In the genomic region with DNA sequence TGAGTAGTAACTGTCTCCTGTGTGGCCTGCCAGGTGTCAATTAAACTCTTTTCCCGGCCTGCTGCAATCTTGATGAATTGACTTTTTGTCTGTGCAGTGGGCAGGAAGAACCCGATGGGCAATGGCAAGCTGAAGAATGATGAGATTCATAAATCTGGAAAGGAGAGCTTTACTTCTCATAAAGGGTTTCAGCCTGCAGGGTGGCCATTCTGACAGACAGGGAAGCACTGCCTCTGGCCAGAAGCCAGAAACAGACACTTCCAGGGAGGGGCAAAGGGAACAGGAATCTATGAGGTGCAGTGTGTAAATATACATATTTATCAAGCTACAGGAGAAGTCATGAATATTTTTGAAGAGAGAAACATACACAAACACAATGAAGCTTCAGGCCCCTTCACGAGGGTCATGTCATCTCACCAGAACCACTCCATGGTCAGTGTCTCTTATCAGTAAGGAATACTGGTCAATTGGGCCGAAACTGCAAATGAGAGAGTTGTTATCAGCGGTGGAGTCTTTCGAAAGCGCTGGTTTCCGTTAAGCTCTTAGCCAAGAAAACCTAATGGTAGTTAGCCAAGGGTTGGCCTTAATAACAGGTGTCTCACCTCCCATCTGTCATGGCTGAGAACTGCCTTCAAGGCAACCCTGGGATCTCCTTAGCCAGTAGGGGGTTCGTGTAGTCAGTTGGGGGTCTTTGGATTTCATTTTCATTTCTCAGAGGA, we compare ENCODE assay signal across 8 cellular contexts. TPM values are rescaled to one million over a fixed set of nuclear protein-coding genes. Genes with fewer than 3 reads are reported as not detected.
DNase-seq lines count a peak whose midpoint lies in the region; ATAC-seq lines count a peak whose summit lies in the region.

No MANE protein-coding gene starts in this region.

- DNase-seq in activated CD4-positive, alpha-beta T cell treated with anti-CD3 and anti-CD28 coated beads, Interleukin-2, amount 10 ng/mL, durations not matched to agents 7 days and 5 days = no peak
- no peak for DNase-seq in activated CD4-positive, alpha-beta T cell treated with anti-CD3 and anti-CD28 coated beads for 48 hours
- DNase-seq in HuH-7.5 (ENCODE audit: low spot score) (no peak), SIG-M5 (lab: John Stamatoyannopoulos, UW) (no peak), Ammon's horn (ENCODE audit: low spot score) (no peak)

- H3K4me1 Mint-ChIP-seq in activated CD4-positive, alpha-beta T cell treated with anti-CD3 and anti-CD28 coated beads, Interleukin-2, amount 10 ng/mL, durations not matched to agents 7 days and 5 days = peaks cover 39% of the 10 kb centered on the region
- H3K4me1 Mint-ChIP-seq in activated T-helper 17 cell treated with anti-CD3 and anti-CD28 coated beads, Interleukin-2, amount 50 U/mL, for 72 hours = peaks cover 21% of the 10 kb centered on the region

- H3K9me3 Mint-ChIP-seq in activated CD4-positive, alpha-beta T cell treated with anti-CD3 and anti-CD28 coated beads, Interleukin-2, amount 10 ng/mL, durations not matched to agents 7 days and 5 days = peaks cover 8% of the 10 kb centered on the region
- H3K9me3 Mint-ChIP-seq in activated T-helper 17 cell treated with anti-CD3 and anti-CD28 coated beads, Interleukin-2, amount 50 U/mL, for 72 hours = no peaks in the 10 kb centered on the region

- H3K36me3 ChIP-seq in stomach smooth muscle (ENCODE audit: control insufficient read depth in 2 of 2, insufficient read depth in 2 of 2, low read length in 2 of 2) = peaks cover 8 to 10% of the 10 kb centered on the region in 2 donors

- POLR2A ChIA-PET in activated CD4-positive, alpha-beta T cell treated with anti-CD3 and anti-CD28 coated beads, Interleukin-2, amount 10 ng/mL, durations not matched to agents 7 days and 5 days (lab: Charles Lee) = interaction anchor here (1.0 kb wide), 1 partner anchor 11 kb away, joined by 3 read pairs; no protein-coding TSS in a partner anchor

- peak overlapping the region; percentile 99 for H3K27ac ChIP-seq in stomach smooth muscle (ENCODE audit: low read length)

- H3K4me3 ChIP-seq in iPS-11a (ENCODE audit: low read depth, low read length) = peak overlapping the region; percentile 67
- H3K4me3 ChIP-seq in stomach smooth muscle (ENCODE audit: low read length in 2 of 2) = peak overlapping the region; percentile 57 to 88

- peaks cover 17% of the 10 kb centered on the region for H3K4me1 ChIP-seq in stomach smooth muscle (ENCODE audit: control insufficient read depth, insufficient read depth, low read length)

- H3K27ac Mint-ChIP-seq in activated CD4-positive, alpha-beta T cell treated with anti-CD3 and anti-CD28 coated beads, Interleukin-2, amount 10 ng/mL, durations not matched to agents 7 days and 5 days = peak overlapping the region; percentile 93
- peak overlapping the region; percentile 97 for H3K27ac Mint-ChIP-seq in activated T-helper 17 cell treated with anti-CD3 and anti-CD28 coated beads, Interleukin-2, amount 50 U/mL, for 72 hours

- no peak for ATAC-seq in activated T-helper 17 cell treated with anti-CD3 and anti-CD28 coated beads, Interleukin-2, amount 50 U/mL, for 72 hours (replicated peaks)

- H3K27me3 Mint-ChIP-seq in activated CD4-positive, alpha-beta T cell treated with anti-CD3 and anti-CD28 coated beads, Interleukin-2, amount 10 ng/mL, durations not matched to agents 7 days and 5 days = no peaks in the 10 kb centered on the region
- no peaks in the 10 kb centered on the region for H3K27me3 Mint-ChIP-seq in activated T-helper 17 cell treated with anti-CD3 and anti-CD28 coated beads, Interleukin-2, amount 50 U/mL, for 72 hours

- CTCF ChIA-PET in activated CD4-positive, alpha-beta T cell treated with anti-CD3 and anti-CD28 coated beads, Interleukin-2, amount 10 ng/mL, durations not matched to agents 7 days and 5 days (lab: Charles Lee) = interaction anchor here (1.6 kb wide), 1 partner anchor 39 kb away, joined by 4 read pairs; no protein-coding TSS in a partner anchor

- H3K4me3 Mint-ChIP-seq in activated CD4-positive, alpha-beta T cell treated with anti-CD3 and anti-CD28 coated beads, Interleukin-2, amount 10 ng/mL, durations not matched to agents 7 days and 5 days = peak overlapping the region; percentile 94
- peak overlapping the region; percentile 94 for H3K4me3 Mint-ChIP-seq in activated T-helper 17 cell treated with anti-CD3 and anti-CD28 coated beads, Interleukin-2, amount 50 U/mL, for 72 hours

- peaks cover 40% of the 10 kb centered on the region for H3K36me3 Mint-ChIP-seq in activated CD4-positive, alpha-beta T cell treated with anti-CD3 and anti-CD28 coated beads, Interleukin-2, amount 10 ng/mL, durations not matched to agents 7 days and 5 days (ENCODE audit: low read depth)
- peaks cover 48% of the 10 kb centered on the region for H3K36me3 Mint-ChIP-seq in activated T-helper 17 cell treated with anti-CD3 and anti-CD28 coated beads, Interleukin-2, amount 50 U/mL, for 72 hours (ENCODE audit: low read depth)

- no peaks in the 10 kb centered on the region for H3K9me3 ChIP-seq in stomach smooth muscle (ENCODE audit: control insufficient read depth in 2 of 2, low read length in 2 of 2)

- H3K27me3 ChIP-seq in stomach smooth muscle (ENCODE audit: control insufficient read depth in 1 of 2, insufficient read depth in 2 of 2, low read length in 2 of 2) = no peaks in the 10 kb centered on the region

- H3K9ac ChIP-seq in stomach smooth muscle (ENCODE audit: low read length in 2 of 2) = peak overlapping the region; percentile 83 to 98

RNA-seq across cellular contexts. Expression of gene NARF, which starts 1.3 kb away (rescaled TPM):
- total RNA-seq in activated CD4-positive, alpha-beta T cell treated with anti-CD3 and anti-CD28 coated beads, Interleukin-2, amount 10 ng/mL, durations not matched to agents 7 days and 5 days = 100 to 1,000 TPM; 105 to 117 TPM
- 100 to 1,000 TPM; 164 to 194 TPM for total RNA-seq in activated T-helper 17 cell treated with anti-CD3 and anti-CD28 coated beads, Interleukin-2, amount 50 U/mL, for 72 hours

RNA-seq across cellular contexts. Expression of gene CYBC1, which starts 6.7 kb away (rescaled TPM):
- 100 to 1,000 TPM; 300 to 324 TPM for total RNA-seq in activated CD4-positive, alpha-beta T cell treated with anti-CD3 and anti-CD28 coated beads, Interleukin-2, amount 10 ng/mL, durations not matched to agents 7 days and 5 days
- total RNA-seq in activated T-helper 17 cell treated with anti-CD3 and anti-CD28 coated beads, Interleukin-2, amount 50 U/mL, for 72 hours = 100 to 1,000 TPM; 297 to 323 TPM

RNA-seq across cellular contexts. Expression of gene OGFOD3, which starts 38.8 kb away (rescaled TPM):
- 10 to 100 TPM; 23.8 to 28.0 TPM for total RNA-seq in activated CD4-positive, alpha-beta T cell treated with anti-CD3 and anti-CD28 coated beads, Interleukin-2, amount 10 ng/mL, durations not matched to agents 7 days and 5 days
- 10 to 100 TPM; 16.2 to 20.7 TPM for total RNA-seq in activated T-helper 17 cell treated with anti-CD3 and anti-CD28 coated beads, Interleukin-2, amount 50 U/mL, for 72 hours

RNA-seq across cellular contexts. Expression of gene HEXD, which starts 39.1 kb away (rescaled TPM):
- total RNA-seq in activated CD4-positive, alpha-beta T cell treated with anti-CD3 and anti-CD28 coated beads, Interleukin-2, amount 10 ng/mL, durations not matched to agents 7 days and 5 days = 10 to 100 TPM; 65.5 to 70.2 TPM
- 10 to 100 TPM; 25.1 to 31.9 TPM for total RNA-seq in activated T-helper 17 cell treated with anti-CD3 and anti-CD28 coated beads, Interleukin-2, amount 50 U/mL, for 72 hours
